Comparison of ENCODE assay signal across 11 cellular contexts in genomic region chr6:36706339-36706738, GRCh38. TPM values are rescaled to one million over a fixed set of nuclear protein-coding genes. Genes with fewer than 3 reads are reported as not detected.
"Had no signal": no experiment of that assay in that cellular context is flagged by ENCODE, and none has a peak within 500 bp of the region (broad histone marks: within the 10 kb centered on the region; RNA-seq: fewer than 3 reads in every experiment).

No MANE protein-coding gene starts in this region.

- H3K27ac ChIP-seq: GM23248, KMS-11 had no signal

- H3K9ac ChIP-seq: GM23248, KMS-11 had no signal

- H3K4me3 ChIP-seq: GM23248, HAP-1 had no signal

- H3K9me3 ChIP-seq: HAP-1 had no signal

- FAIRE-seq: HTR-8/SVneo had no signal

- H3K4me2 ChIP-seq: KMS-11 had no signal

- ATAC-seq: HCT116 had no signal

- H3K36me3 ChIP-seq: HAP-1 had no signal

- H3K4me1 ChIP-seq: HAP-1 had no signal

- DNase-seq: GM23248, GOT3, H7, HFFc6, KBM-7 had no signal

- H2AFZ ChIP-seq: GM23248 had no signal

RNA-seq across cellular contexts. Expression of gene RAB44, which starts 8.7 kb away (rescaled TPM):
- total RNA-seq: GM23248, H4, H7, HT-29 had no signal
- polyA plus RNA-seq: GM23248 had no signal
